Comparison of ENCODE assay signal across 8 cellular contexts in the genomic region with DNA sequence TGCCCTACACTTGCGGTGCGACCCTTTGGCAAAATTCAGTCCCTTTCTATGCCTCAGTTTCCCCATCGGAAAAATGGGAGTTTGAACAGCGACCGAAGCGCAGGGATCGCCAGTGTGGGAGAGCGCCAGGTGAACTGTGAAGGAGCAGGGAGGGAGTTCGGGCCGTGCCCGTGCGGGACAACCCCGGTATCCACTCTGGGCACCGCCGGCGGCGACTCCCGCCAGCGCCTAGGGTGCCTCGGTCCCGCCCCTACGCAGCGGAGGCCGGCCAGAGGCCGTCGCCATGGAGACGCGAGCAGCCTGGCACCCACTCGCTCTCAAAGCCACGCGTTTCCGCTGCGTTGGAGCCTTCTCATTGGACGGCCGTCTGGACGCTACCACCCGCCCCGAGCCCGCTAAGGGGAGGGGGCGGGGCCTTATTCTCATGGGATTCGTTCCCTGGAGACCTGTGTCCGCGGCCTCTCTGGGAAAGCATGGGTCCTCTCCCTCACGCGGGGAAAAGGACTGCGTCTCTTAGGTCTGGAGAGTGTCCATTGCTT. TPM values are rescaled to one million over a fixed set of nuclear protein-coding genes. Genes with fewer than 3 reads are reported as not detected.
DNase-seq lines count a peak whose midpoint lies in the region; ATAC-seq and TF ChIP-seq lines count a peak whose summit lies in the region.

No MANE protein-coding gene starts in this region.

- peaks cover 4% of the 10 kb centered on the region for H3K36me3 Mint-ChIP-seq in activated CD4-positive, alpha-beta T cell treated with anti-CD3 and anti-CD28 coated beads, Interleukin-2, amount 10 ng/mL, durations not matched to agents 24 days and 14 days (ENCODE audit: low read depth)

- H3K27me3 Mint-ChIP-seq in activated CD4-positive, alpha-beta T cell treated with anti-CD3 and anti-CD28 coated beads, Interleukin-2, amount 10 ng/mL, durations not matched to agents 24 days and 14 days: peaks cover 2% of the 10 kb centered on the region

- no peaks in the 10 kb centered on the region for H3K9me3 ChIP-seq in BE2C

- intact Hi-C loops in activated CD4-positive, alpha-beta T cell treated with anti-CD3 and anti-CD28 coated beads, Interleukin-2, amount 10 ng/mL, durations not matched to agents 24 days and 14 days (cut with micrococcal nuclease): loop anchor here (1.0 to 5.0 kb wide), 4 partner anchors 39 to 941 kb away; partner anchors contain the start of genes ACADS, COX6A1 and ORAI1

- no peaks in the 10 kb centered on the region for H3K27me3 ChIP-seq in BE2C

- H3K4me1 Mint-ChIP-seq in activated CD4-positive, alpha-beta T cell treated with anti-CD3 and anti-CD28 coated beads, Interleukin-2, amount 10 ng/mL, durations not matched to agents 24 days and 14 days: peaks cover 48% of the 10 kb centered on the region

- H3K4me1 ChIP-seq in BE2C: no peaks in the 10 kb centered on the region

- DNase-seq in BE2C: peak; percentile 99
- peak; percentile 64 for DNase-seq in GM19240 (ENCODE audit: insufficient read length, low spot score)
- DNase-seq in NCI-H524 treated with DMSO at 0.1 percent for 48 hours (lab: John Stamatoyannopoulos, UW): peak; percentile 59
- DNase-seq in activated CD4-positive, alpha-beta T cell treated with anti-CD3 and anti-CD28 coated beads, Interleukin-2, amount 10 ng/mL, durations not matched to agents 24 days and 14 days: peak; percentile 99
- DNase-seq in dedifferentiated amniotic fluid mesenchymal stem cell (ENCODE audit: extremely low spot score): peak; percentile 94
- peak; percentile 99 for DNase-seq in left lobe of liver (ENCODE audit: low spot score)
- DNase-seq in stimulated activated CD4-positive, alpha-beta T cell treated with anti-CD3 and anti-CD28 coated beads, Interleukin-2, amount 100 ng/mL, for 4 hours (ENCODE audit: low read depth): peak; percentile 96

- TF ChIP-seq CTCF in BE2C (IDR thresholded peaks at IDR 0.05; ENCODE audit: low read depth, low read length): no peak

- ATAC-seq in HG03457 (IDR thresholded peaks at IDR 0.05; ENCODE audit: unreplicated experiment): peak; percentile 67
- peak; percentile 81 for ATAC-seq in left lobe of liver

- peak overlapping the region; percentile 96 for H3K27ac Mint-ChIP-seq in activated CD4-positive, alpha-beta T cell treated with anti-CD3 and anti-CD28 coated beads, Interleukin-2, amount 10 ng/mL, durations not matched to agents 24 days and 14 days

- no peaks in the 10 kb centered on the region for H3K9me3 Mint-ChIP-seq in activated CD4-positive, alpha-beta T cell treated with anti-CD3 and anti-CD28 coated beads, Interleukin-2, amount 10 ng/mL, durations not matched to agents 24 days and 14 days

- no peaks in the 10 kb centered on the region for H3K36me3 ChIP-seq in BE2C

- peak overlapping the region; percentile 95 for H3K4me3 ChIP-seq in BE2C (ENCODE audit: low read depth, low read length)

- H3K4me3 Mint-ChIP-seq in activated CD4-positive, alpha-beta T cell treated with anti-CD3 and anti-CD28 coated beads, Interleukin-2, amount 10 ng/mL, durations not matched to agents 24 days and 14 days: peak overlapping the region; percentile 92

RNA-seq across cellular contexts. Expression of gene MLEC, which starts 0.7 kb away (rescaled TPM):
- 81.1 TPM for polyA plus RNA-seq in BE2C (2012; ENCODE audit: insufficient read depth, insufficient read length, low read depth)
- total RNA-seq in activated CD4-positive, alpha-beta T cell treated with anti-CD3 and anti-CD28 coated beads, Interleukin-2, amount 10 ng/mL, durations not matched to agents 24 days and 14 days: 131 and 149 TPM in 2 replicates
- 194 TPM for total RNA-seq in left lobe of liver

RNA-seq across cellular contexts. Expression of gene UNC119B, which starts 24.0 kb away (rescaled TPM):
- polyA plus RNA-seq in BE2C (2012; ENCODE audit: insufficient read depth, insufficient read length, low read depth): 42.3 TPM
- 25.5 and 26.2 TPM in 2 replicates for total RNA-seq in activated CD4-positive, alpha-beta T cell treated with anti-CD3 and anti-CD28 coated beads, Interleukin-2, amount 10 ng/mL, durations not matched to agents 24 days and 14 days
- 10.7 TPM for total RNA-seq in left lobe of liver

RNA-seq across cellular contexts. Expression of gene ACADS, which starts 39.4 kb away (rescaled TPM):
- polyA plus RNA-seq in BE2C (2012; ENCODE audit: insufficient read depth, insufficient read length, low read depth): 5.9 TPM
- total RNA-seq in activated CD4-positive, alpha-beta T cell treated with anti-CD3 and anti-CD28 coated beads, Interleukin-2, amount 10 ng/mL, durations not matched to agents 24 days and 14 days: 11.7 and 12.8 TPM in 2 replicates
- total RNA-seq in left lobe of liver: 198 TPM

RNA-seq across cellular contexts. Expression of gene CABP1, which starts 45.8 kb away (rescaled TPM):
- polyA plus RNA-seq in BE2C (2012; ENCODE audit: insufficient read depth, insufficient read length, low read depth): 1.5 TPM
- 0.16 and 0.17 TPM in 2 replicates for total RNA-seq in activated CD4-positive, alpha-beta T cell treated with anti-CD3 and anti-CD28 coated beads, Interleukin-2, amount 10 ng/mL, durations not matched to agents 24 days and 14 days
- 0.10 TPM for total RNA-seq in left lobe of liver

Comparison
In these comparisons a context has a peak if more than half of its experiments do, and no peak if none do; other contexts are left out.
1. Peak in every context shown above with its lines: DNase-seq, ATAC-seq and H3K4me3 ChIP-seq.
2. RNA of gene ACADS, which starts 39.4 kb away (total RNA-seq): 198 TPM in left lobe of liver (single experiment); 11.7 to 12.8 TPM in activated CD4-positive, alpha-beta T cell treated with anti-CD3 and anti-CD28 coated beads, Interleukin-2, amount 10 ng/mL, durations not matched to agents 24 days and 14 days; every median in the first group is over 10 times any median in the second.